1 cellular context compared by ENCODE assay signal in the genomic region with DNA sequence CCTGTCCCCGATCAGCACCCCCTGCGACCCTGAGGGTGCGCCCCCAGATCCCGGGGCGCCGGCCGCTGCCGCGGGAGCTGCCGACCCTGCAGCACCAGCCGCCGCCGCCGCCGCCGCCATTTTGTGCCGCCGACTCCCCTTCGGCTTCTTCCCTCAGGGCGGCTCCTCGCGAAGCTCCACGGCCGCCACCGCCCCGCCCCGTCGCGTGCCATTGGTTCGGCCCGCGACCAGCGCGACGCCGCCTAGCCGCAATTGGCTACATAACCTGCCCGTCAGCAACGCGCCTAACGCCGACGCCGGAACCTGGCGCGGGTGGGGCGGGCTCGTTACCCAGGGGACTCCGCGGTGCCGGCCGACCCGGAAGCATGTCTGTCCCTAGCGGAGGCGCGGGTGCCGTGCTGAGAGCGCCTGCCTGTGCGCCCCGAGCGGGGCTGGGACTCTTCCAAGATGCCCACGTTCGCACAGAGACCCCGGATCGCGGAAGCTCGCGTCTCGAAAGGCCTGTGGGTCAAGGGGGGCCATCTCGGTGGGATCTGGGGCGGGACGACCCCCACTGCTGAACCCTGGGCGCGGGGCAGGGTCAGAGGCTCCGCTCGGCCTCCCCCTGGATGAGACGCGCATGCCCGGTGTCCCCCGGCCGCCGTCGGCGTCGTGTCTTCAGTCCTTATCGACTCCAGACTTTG.
TF ChIP-seq lines count a peak whose summit lies in the region.

A gene (minus strand): TSS at position 149 of the 683 bp plus-strand sequence. CDS start 29 bp downstream, at position 120.

TF ChIP-seq in GM12878, 131 proteins besides CTCF, POLR2A, EP300 and RAD21 (continued from another document and continues in another):
- TF ChIP-seq, protein P1, sequence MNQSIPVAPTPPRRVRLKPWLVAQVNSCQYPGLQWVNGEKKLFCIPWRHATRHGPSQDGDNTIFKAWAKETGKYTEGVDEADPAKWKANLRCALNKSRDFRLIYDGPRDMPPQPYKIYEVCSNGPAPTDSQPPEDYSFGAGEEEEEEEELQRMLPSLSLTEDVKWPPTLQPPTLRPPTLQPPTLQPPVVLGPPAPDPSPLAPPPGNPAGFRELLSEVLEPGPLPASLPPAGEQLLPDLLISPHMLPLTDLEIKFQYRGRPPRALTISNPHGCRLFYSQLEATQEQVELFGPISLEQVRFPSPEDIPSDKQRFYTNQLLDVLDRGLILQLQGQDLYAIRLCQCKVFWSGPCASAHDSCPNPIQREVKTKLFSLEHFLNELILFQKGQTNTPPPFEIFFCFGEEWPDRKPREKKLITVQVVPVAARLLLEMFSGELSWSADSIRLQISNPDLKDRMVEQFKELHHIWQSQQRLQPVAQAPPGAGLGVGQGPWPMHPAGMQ (IDR thresholded peaks at IDR 0.05; ENCODE audit: borderline replicate concordance): no peak
- TF ChIP-seq TAF1 (IDR thresholded peaks at IDR 0.05; ENCODE audit: borderline replicate concordance, low read depth, low read length) (peak; percentile 78; the same call in 1 of the 2 replicates), NR2C2 (IDR thresholded peaks at IDR 0.05; ENCODE audit: borderline replicate concordance, control insufficient read depth, insufficient read length, low read depth) (no peak), CBX5 (IDR thresholded peaks at IDR 0.05; ENCODE audit: low read depth) (no peak), HDAC6 (IDR thresholded peaks at IDR 0.05; ENCODE audit: unreplicated experiment) (no peak), FOXM1 (IDR thresholded peaks at IDR 0.05; ENCODE audit: low read depth, low read length) (no peak), CREM (IDR thresholded peaks at IDR 0.05; ENCODE audit: low read depth) (peak; percentile 91), ZZZ3 (IDR thresholded peaks at IDR 0.05; ENCODE audit: control insufficient read depth, insufficient read length, low read depth) (no peak), LARP7 (IDR thresholded peaks at IDR 0.05) (peak; percentile 89; the same call in 1 of the 2 replicates), SPI1 (IDR thresholded peaks at IDR 0.05; ENCODE audit: borderline replicate concordance, insufficient read depth, low read depth, low read length) (no peak), RB1 (IDR thresholded peaks at IDR 0.05; ENCODE audit: borderline replicate concordance) (peak; percentile 64; the same call in 1 of the 2 replicates), RAD51 (IDR thresholded peaks at IDR 0.05) (no peak), POLR2AphosphoS2 (IDR thresholded peaks at IDR 0.05; ENCODE audit: low read depth, low read length) (no peak; the same call in 1 of the 2 replicates), MYB (IDR thresholded peaks at IDR 0.05; ENCODE audit: borderline replicate concordance, low read depth, low read length) (no peak), SUPT20H (IDR thresholded peaks at IDR 0.05; ENCODE audit: borderline replicate concordance, control insufficient read depth, low read depth, low read length) (no peak), EGR1 (IDR thresholded peaks at IDR 0.05; ENCODE audit: borderline replicate concordance in 1 of 2, low read depth in 2 of 2, low read length in 2 of 2) (peak in 1 of 2 experiments; percentile 52; a peak in 1 of 3 replicates), SMC3 (IDR thresholded peaks at IDR 0.05; ENCODE audit: borderline replicate concordance, low read length) (no peak), NRF1 (conservative IDR thresholded peaks at IDR 0.05; ENCODE audit: low read depth, low read length) (no peak; the same call in 1 of the 2 replicates), IKZF1 (conservative IDR thresholded peaks at IDR 0.05) (peak; percentile 85), KLF5 (IDR thresholded peaks at IDR 0.05; ENCODE audit: partially characterized antibody) (peak; percentile 77), POLR2AphosphoS5 (IDR thresholded peaks at IDR 0.05; ENCODE audit: low read length) (peak; percentile 85), TCF12 (IDR thresholded peaks at IDR 0.05; ENCODE audit: low read depth, low read length) (no peak), BMI1 (IDR thresholded peaks at IDR 0.05; ENCODE audit: borderline replicate concordance) (no peak), JUNB (IDR thresholded peaks at IDR 0.05) (no peak), STAT1 (conservative IDR thresholded peaks at IDR 0.05) (peak; percentile 21; the same call in 1 of the 2 replicates), WRNIP1 (IDR thresholded peaks at IDR 0.05; ENCODE audit: borderline replicate concordance, low read depth, low read length) (no peak), NFYA (IDR thresholded peaks at IDR 0.05; ENCODE audit: borderline replicate concordance, low read depth, low read length) (peak; percentile 47), BHLHE40 (IDR thresholded peaks at IDR 0.05; ENCODE audit: borderline replicate concordance in 1 of 2, low read depth in 2 of 2, low read length in 1 of 2) (peak; percentile 70 to 93), EZH2 (IDR thresholded peaks at IDR 0.05; ENCODE audit: borderline replicate concordance, control insufficient read depth, low read depth, low read length) (no peak), ZNF274 (IDR thresholded peaks at IDR 0.05; ENCODE audit: insufficient read depth, insufficient read length) (no peak), PAX5 (IDR thresholded peaks at IDR 0.05; ENCODE audit: borderline replicate concordance, low read depth, low read length) (no peak; the same call in 1 of the 2 replicates), SMARCA5 (IDR thresholded peaks at IDR 0.05) (peak; percentile 68; the same call in 1 of the 2 replicates)
- TF ChIP-seq, protein P2, sequence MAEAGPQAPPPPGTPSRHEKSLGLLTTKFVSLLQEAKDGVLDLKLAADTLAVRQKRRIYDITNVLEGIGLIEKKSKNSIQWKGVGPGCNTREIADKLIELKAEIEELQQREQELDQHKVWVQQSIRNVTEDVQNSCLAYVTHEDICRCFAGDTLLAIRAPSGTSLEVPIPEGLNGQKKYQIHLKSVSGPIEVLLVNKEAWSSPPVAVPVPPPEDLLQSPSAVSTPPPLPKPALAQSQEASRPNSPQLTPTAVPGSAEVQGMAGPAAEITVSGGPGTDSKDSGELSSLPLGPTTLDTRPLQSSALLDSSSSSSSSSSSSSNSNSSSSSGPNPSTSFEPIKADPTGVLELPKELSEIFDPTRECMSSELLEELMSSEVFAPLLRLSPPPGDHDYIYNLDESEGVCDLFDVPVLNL (IDR thresholded peaks at IDR 0.05; ENCODE audit: low read depth, low read length): no peak
- TF ChIP-seq, protein P3, sequence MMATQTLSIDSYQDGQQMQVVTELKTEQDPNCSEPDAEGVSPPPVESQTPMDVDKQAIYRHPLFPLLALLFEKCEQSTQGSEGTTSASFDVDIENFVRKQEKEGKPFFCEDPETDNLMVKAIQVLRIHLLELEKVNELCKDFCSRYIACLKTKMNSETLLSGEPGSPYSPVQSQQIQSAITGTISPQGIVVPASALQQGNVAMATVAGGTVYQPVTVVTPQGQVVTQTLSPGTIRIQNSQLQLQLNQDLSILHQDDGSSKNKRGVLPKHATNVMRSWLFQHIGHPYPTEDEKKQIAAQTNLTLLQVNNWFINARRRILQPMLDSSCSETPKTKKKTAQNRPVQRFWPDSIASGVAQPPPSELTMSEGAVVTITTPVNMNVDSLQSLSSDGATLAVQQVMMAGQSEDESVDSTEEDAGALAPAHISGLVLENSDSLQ (IDR thresholded peaks at IDR 0.05): peak; percentile 99
- TF ChIP-seq, protein P4, sequence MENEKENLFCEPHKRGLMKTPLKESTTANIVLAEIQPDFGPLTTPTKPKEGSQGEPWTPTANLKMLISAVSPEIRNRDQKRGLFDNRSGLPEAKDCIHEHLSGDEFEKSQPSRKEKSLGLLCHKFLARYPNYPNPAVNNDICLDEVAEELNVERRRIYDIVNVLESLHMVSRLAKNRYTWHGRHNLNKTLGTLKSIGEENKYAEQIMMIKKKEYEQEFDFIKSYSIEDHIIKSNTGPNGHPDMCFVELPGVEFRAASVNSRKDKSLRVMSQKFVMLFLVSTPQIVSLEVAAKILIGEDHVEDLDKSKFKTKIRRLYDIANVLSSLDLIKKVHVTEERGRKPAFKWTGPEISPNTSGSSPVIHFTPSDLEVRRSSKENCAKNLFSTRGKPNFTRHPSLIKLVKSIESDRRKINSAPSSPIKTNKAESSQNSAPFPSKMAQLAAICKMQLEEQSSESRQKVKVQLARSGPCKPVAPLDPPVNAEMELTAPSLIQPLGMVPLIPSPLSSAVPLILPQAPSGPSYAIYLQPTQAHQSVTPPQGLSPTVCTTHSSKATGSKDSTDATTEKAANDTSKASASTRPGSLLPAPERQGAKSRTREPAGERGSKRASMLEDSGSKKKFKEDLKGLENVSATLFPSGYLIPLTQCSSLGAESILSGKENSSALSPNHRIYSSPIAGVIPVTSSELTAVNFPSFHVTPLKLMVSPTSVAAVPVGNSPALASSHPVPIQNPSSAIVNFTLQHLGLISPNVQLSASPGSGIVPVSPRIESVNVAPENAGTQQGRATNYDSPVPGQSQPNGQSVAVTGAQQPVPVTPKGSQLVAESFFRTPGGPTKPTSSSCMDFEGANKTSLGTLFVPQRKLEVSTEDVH (IDR thresholded peaks at IDR 0.05; ENCODE audit: low read depth, partially characterized antibody): no peak
- TF ChIP-seq, protein P5, sequence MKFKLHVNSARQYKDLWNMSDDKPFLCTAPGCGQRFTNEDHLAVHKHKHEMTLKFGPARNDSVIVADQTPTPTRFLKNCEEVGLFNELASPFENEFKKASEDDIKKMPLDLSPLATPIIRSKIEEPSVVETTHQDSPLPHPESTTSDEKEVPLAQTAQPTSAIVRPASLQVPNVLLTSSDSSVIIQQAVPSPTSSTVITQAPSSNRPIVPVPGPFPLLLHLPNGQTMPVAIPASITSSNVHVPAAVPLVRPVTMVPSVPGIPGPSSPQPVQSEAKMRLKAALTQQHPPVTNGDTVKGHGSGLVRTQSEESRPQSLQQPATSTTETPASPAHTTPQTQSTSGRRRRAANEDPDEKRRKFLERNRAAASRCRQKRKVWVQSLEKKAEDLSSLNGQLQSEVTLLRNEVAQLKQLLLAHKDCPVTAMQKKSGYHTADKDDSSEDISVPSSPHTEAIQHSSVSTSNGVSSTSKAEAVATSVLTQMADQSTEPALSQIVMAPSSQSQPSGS (IDR thresholded peaks at IDR 0.05; ENCODE audit: low read length): no peak
- TF ChIP-seq, protein P6, sequence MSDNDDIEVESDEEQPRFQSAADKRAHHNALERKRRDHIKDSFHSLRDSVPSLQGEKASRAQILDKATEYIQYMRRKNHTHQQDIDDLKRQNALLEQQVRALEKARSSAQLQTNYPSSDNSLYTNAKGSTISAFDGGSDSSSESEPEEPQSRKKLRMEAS (IDR thresholded peaks at IDR 0.05; ENCODE audit: low read depth, low read length): peak; percentile 68; the same call in 1 of the 2 replicates
- TF ChIP-seq, protein P7, sequence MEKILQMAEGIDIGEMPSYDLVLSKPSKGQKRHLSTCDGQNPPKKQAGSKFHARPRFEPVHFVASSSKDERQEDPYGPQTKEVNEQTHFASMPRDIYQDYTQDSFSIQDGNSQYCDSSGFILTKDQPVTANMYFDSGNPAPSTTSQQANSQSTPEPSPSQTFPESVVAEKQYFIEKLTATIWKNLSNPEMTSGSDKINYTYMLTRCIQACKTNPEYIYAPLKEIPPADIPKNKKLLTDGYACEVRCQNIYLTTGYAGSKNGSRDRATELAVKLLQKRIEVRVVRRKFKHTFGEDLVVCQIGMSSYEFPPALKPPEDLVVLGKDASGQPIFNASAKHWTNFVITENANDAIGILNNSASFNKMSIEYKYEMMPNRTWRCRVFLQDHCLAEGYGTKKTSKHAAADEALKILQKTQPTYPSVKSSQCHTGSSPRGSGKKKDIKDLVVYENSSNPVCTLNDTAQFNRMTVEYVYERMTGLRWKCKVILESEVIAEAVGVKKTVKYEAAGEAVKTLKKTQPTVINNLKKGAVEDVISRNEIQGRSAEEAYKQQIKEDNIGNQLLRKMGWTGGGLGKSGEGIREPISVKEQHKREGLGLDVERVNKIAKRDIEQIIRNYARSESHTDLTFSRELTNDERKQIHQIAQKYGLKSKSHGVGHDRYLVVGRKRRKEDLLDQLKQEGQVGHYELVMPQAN (conservative IDR thresholded peaks at IDR 0.05): peak; percentile 63; the same call in 1 of the 2 replicates
- TF ChIP-seq, protein P8, sequence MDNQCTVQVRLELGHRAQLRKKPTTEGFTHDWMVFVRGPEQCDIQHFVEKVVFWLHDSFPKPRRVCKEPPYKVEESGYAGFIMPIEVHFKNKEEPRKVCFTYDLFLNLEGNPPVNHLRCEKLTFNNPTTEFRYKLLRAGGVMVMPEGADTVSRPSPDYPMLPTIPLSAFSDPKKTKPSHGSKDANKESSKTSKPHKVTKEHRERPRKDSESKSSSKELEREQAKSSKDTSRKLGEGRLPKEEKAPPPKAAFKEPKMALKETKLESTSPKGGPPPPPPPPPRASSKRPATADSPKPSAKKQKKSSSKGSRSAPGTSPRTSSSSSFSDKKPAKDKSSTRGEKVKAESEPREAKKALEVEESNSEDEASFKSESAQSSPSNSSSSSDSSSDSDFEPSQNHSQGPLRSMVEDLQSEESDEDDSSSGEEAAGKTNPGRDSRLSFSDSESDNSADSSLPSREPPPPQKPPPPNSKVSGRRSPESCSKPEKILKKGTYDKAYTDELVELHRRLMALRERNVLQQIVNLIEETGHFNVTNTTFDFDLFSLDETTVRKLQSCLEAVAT (IDR thresholded peaks at IDR 0.05): 0 out of 2 replicates have a peak, but pooled peaks have one; percentile 11
- TF ChIP-seq, protein P9, sequence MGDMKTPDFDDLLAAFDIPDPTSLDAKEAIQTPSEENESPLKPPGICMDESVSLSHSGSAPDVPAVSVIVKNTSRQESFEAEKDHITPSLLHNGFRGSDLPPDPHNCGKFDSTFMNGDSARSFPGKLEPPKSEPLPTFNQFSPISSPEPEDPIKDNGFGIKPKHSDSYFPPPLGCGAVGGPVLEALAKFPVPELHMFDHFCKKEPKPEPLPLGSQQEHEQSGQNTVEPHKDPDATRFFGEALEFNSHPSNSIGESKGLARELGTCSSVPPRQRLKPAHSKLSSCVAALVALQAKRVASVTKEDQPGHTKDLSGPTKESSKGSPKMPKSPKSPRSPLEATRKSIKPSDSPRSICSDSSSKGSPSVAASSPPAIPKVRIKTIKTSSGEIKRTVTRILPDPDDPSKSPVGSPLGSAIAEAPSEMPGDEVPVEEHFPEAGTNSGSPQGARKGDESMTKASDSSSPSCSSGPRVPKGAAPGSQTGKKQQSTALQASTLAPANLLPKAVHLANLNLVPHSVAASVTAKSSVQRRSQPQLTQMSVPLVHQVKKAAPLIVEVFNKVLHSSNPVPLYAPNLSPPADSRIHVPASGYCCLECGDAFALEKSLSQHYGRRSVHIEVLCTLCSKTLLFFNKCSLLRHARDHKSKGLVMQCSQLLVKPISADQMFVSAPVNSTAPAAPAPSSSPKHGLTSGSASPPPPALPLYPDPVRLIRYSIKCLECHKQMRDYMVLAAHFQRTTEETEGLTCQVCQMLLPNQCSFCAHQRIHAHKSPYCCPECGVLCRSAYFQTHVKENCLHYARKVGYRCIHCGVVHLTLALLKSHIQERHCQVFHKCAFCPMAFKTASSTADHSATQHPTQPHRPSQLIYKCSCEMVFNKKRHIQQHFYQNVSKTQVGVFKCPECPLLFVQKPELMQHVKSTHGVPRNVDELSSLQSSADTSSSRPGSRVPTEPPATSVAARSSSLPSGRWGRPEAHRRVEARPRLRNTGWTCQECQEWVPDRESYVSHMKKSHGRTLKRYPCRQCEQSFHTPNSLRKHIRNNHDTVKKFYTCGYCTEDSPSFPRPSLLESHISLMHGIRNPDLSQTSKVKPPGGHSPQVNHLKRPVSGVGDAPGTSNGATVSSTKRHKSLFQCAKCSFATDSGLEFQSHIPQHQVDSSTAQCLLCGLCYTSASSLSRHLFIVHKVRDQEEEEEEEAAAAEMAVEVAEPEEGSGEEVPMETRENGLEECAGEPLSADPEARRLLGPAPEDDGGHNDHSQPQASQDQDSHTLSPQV (IDR thresholded peaks at IDR 0.05): no peak
- TF ChIP-seq, protein P10, sequence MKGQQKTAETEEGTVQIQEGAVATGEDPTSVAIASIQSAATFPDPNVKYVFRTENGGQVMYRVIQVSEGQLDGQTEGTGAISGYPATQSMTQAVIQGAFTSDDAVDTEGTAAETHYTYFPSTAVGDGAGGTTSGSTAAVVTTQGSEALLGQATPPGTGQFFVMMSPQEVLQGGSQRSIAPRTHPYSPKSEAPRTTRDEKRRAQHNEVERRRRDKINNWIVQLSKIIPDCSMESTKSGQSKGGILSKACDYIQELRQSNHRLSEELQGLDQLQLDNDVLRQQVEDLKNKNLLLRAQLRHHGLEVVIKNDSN (IDR thresholded peaks at IDR 0.05; ENCODE audit: borderline replicate concordance, extremely low read length, insufficient read depth, low read depth, low read length): no peak
